ENCODE assay signal across 9 cellular contexts in genomic region chr6:53979468-53980067, GRCh38.
DNase-seq lines count a peak whose midpoint lies in the region; ATAC-seq and TF ChIP-seq lines count a peak whose summit lies in the region.
"Had no signal": no experiment of that assay in that cellular context is flagged by ENCODE, and none has a peak within 500 bp of the region (broad histone marks: within the 10 kb centered on the region; RNA-seq: fewer than 3 reads in every experiment).

No MANE protein-coding gene starts in this region.

- no peaks in the 10 kb centered on the region for H3K4me1 ChIP-seq in lung (ENCODE audit: control insufficient read depth in 2 of 2, insufficient read depth in 2 of 2, low read length in 2 of 2)
- H3K4me1 ChIP-seq in CD8-positive, alpha-beta memory T cell (ENCODE audit: insufficient read depth, low read length), result no peaks in the 10 kb centered on the region

- no peak overlapping the region for H3K27ac ChIP-seq in lung (ENCODE audit: low read depth in 1 of 2, low read length in 1 of 2)
- H3K27ac ChIP-seq in CD8-positive, alpha-beta memory T cell (ENCODE audit: low read depth, low read length), result no peak overlapping the region

- no peaks in the 10 kb centered on the region for H3K36me3 ChIP-seq in lung (ENCODE audit: control insufficient read depth in 2 of 2, insufficient read depth in 2 of 2, low read length in 2 of 2)
- H3K36me3 ChIP-seq in CD8-positive, alpha-beta memory T cell (ENCODE audit: insufficient read depth, low read length), result no peaks in the 10 kb centered on the region

- H3K27me3 ChIP-seq in lung (ENCODE audit: control insufficient read depth, insufficient read depth), result no peaks in the 10 kb centered on the region
- H3K27me3 ChIP-seq in CD8-positive, alpha-beta memory T cell (ENCODE audit: insufficient read depth, low read length, poor library complexity, severe bottlenecking), result no peaks in the 10 kb centered on the region

- POLR2A ChIA-PET in CD8-positive, alpha-beta memory T cell (lab: Charles Lee), result no interaction called here

- TF ChIP-seq CTCF in brain (conservative IDR thresholded peaks at IDR 0.05), result peak; percentile 84 to 93
- peak; percentile 24 for TF ChIP-seq CTCF in lung (IDR thresholded peaks at IDR 0.05; ENCODE audit: control extremely low read depth, extremely low read depth)

- ATAC-seq in GM18907 (IDR thresholded peaks at IDR 0.05; ENCODE audit: unreplicated experiment) (peak; percentile 58), lung (ENCODE audit: insufficient read depth, low FRiP score) (no peak), GM19467 (IDR thresholded peaks at IDR 0.05; ENCODE audit: unreplicated experiment) (no peak)

- no peaks in the 10 kb centered on the region for H3K36me3 Mint-ChIP-seq in brain
- H3K36me3 Mint-ChIP-seq in CD8-positive, alpha-beta memory T cell, result no peaks in the 10 kb centered on the region

- H3K4me1 Mint-ChIP-seq in brain, result no peaks in the 10 kb centered on the region
- no peaks in the 10 kb centered on the region for H3K4me1 Mint-ChIP-seq in CD8-positive, alpha-beta memory T cell
- H3K4me1 Mint-ChIP-seq: naive B cell had no signal

- peaks cover 4% of the 10 kb centered on the region for H3K27me3 Mint-ChIP-seq in brain
- H3K27me3 Mint-ChIP-seq in CD8-positive, alpha-beta memory T cell, result peaks cover 3 to 14% of the 10 kb centered on the region in 2 donors

- no peaks in the 10 kb centered on the region for H3K9me3 ChIP-seq in lung (ENCODE audit: control insufficient read depth in 2 of 2, insufficient read depth in 1 of 2, low read length in 1 of 2)
- H3K9me3 ChIP-seq in CD8-positive, alpha-beta memory T cell (ENCODE audit: low read length), result no peaks in the 10 kb centered on the region

- DNase-seq in COLO668 (lab: John Stamatoyannopoulos, UW; ENCODE audit: unreplicated experiment) (peak; percentile 7), NCI-H2171 treated with DMSO at 0.1 percent for 48 hours (lab: John Stamatoyannopoulos, UW) (peak; percentile 44), lung (ENCODE audit: low spot score) (no peak), GF-D8 (lab: John Stamatoyannopoulos, UW) (no peak)
- no peak for DNase-seq in CD8-positive, alpha-beta memory T cell
- DNase-seq: naive B cell had no signal

- H3K4me3 Mint-ChIP-seq in brain, result no peak overlapping the region
- H3K4me3 Mint-ChIP-seq in CD8-positive, alpha-beta memory T cell, result no peak overlapping the region
- H3K4me3 Mint-ChIP-seq: naive B cell had no signal

- no peak overlapping the region for H3K27ac Mint-ChIP-seq in brain
- no peak overlapping the region for H3K27ac Mint-ChIP-seq in CD8-positive, alpha-beta memory T cell
- H3K27ac Mint-ChIP-seq: naive B cell had no signal

- peaks cover 0 to 5% (median 0%) of the 10 kb centered on the region in 5 experiments for H3K9me3 Mint-ChIP-seq in brain
- H3K9me3 Mint-ChIP-seq in CD8-positive, alpha-beta memory T cell, result no peaks in the 10 kb centered on the region

- CTCF ChIA-PET in CD8-positive, alpha-beta memory T cell (lab: Charles Lee), result no interaction called here

- H3K4me3 ChIP-seq in lung, result no peak overlapping the region
- H3K4me3 ChIP-seq in CD8-positive, alpha-beta memory T cell (ENCODE audit: low read length), result no peak overlapping the region

Comparison
In these comparisons a context has a peak if more than half of its experiments do, and no peak if none do; other contexts are left out.
1. DNase-seq: peak in COLO668 (single experiment) and NCI-H2171 treated with DMSO at 0.1 percent for 48 hours (single experiment); none in lung (single experiment), GF-D8 (single experiment) and CD8-positive, alpha-beta memory T cell (0 of 5).